In the genomic region with DNA sequence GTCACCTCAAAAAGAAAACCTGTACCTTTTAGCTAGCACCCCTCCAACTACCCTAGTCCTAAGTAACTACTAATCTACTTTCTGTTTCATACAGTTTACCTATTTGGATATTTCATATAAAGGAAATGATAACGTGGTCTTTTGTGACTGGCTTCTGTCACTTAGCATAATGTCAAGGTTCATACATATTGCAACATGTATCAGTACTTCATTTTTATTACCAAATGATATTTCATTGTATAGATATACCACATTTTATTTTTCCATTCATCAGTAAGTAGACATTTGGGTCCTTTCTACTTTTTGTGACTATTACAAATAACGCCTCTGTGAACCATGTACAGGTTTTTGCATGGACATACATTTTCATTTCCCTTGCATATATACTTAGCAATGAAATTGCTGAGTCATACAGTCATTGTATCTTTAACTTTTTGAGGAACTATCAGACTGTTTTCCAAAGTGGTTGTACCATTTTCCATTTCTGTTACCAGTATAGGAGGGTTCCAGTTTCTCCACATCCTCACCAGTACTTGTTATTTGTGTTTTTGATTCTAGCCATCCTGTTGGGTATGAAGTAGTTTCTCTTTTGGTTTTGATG, we compare ENCODE assay signal across 20 cellular contexts. TPM values are rescaled to one million over a fixed set of nuclear protein-coding genes. Genes with fewer than 3 reads are reported as not detected.
"Had no signal": no experiment of that assay in that cellular context is flagged by ENCODE, and none has a peak within 500 bp of the region (broad histone marks: within the 10 kb centered on the region; RNA-seq: fewer than 3 reads in every experiment).

No MANE protein-coding gene starts in this region.

- H3K4me3 ChIP-seq: gastroesophageal sphincter, hepatocyte, left ventricle myocardium inferior, neural progenitor cell, pancreas, thyroid gland, vagina had no signal

- H3K36me3 ChIP-seq: neural progenitor cell, pancreas, thyroid gland, vagina had no signal

- H3K9me3 ChIP-seq: gastroesophageal sphincter, pancreas, thyroid gland, vagina had no signal

- H3K9ac ChIP-seq: neural progenitor cell had no signal

- H3K4me1 ChIP-seq: neural progenitor cell had no signal

- H3K4me2 ChIP-seq: hepatocyte, neural progenitor cell had no signal

- H2AFZ ChIP-seq: hepatocyte, neural progenitor cell had no signal

- H3K27ac ChIP-seq: gastroesophageal sphincter, left ventricle myocardium inferior, neural progenitor cell, pancreas, thyroid gland, vagina had no signal

- H3K27me3 Mint-ChIP-seq: activated B cell treated with CpG ODN at 0.5 μM for 24 hours; activated CD4-positive, alpha-beta T cell treated with anti-CD3 and anti-CD28 coated beads, Interleukin-2, amount 10 ng/mL, durations not matched to agents 24 days and 14 days; activated naive CD8-positive, alpha-beta T cell had no signal

- H3K4me3 Mint-ChIP-seq: activated B cell treated with CpG ODN at 0.5 μM for 24 hours; activated CD4-positive, alpha-beta T cell treated with anti-CD3 and anti-CD28 coated beads, Interleukin-2, amount 10 ng/mL, durations not matched to agents 24 days and 14 days; activated naive CD8-positive, alpha-beta T cell; neural progenitor cell had no signal

- DNase-seq: activated B cell treated with CpG ODN at 0.5 μM for 24 hours; activated CD4-positive, alpha-beta T cell treated with anti-CD3 and anti-CD28 coated beads, Interleukin-2, amount 10 ng/mL, durations not matched to agents 24 days and 14 days; activated CD8-positive, alpha-beta memory T cell treated with anti-CD3 and anti-CD28 coated beads for 24 hours; activated effector memory CD4-positive, alpha-beta T cell treated with anti-CD3 and anti-CD28 coated beads, Interleukin-2, amount 50 U/mL, for 16 hours; anterior cingulate cortex; dermis blood vessel endothelial cell; kidney; left ventricle myocardium inferior; mesenchymal stem cell; pancreas; stimulated activated CD4-positive, alpha-beta T cell treated with anti-CD3 and anti-CD28 coated beads, Interleukin-4, amount 100 ng/mL, for 24 hours; T1000; thyroid gland had no signal

- ATAC-seq: gastroesophageal sphincter, pancreas had no signal

- H3K27me3 ChIP-seq: gastroesophageal sphincter, hepatocyte, neural progenitor cell, pancreas, thyroid gland, vagina had no signal

- H3K27ac Mint-ChIP-seq: activated B cell treated with CpG ODN at 0.5 μM for 24 hours; activated CD4-positive, alpha-beta T cell treated with anti-CD3 and anti-CD28 coated beads, Interleukin-2, amount 10 ng/mL, durations not matched to agents 24 days and 14 days; activated naive CD8-positive, alpha-beta T cell; neural progenitor cell had no signal

- H3K9me3 Mint-ChIP-seq: activated B cell treated with CpG ODN at 0.5 μM for 24 hours, neural progenitor cell had no signal

RNA-seq across cellular contexts. Expression of a gene that starts 30.7 kb away (rescaled TPM):
- total RNA-seq: activated B cell treated with CpG ODN at 0.5 μM for 24 hours; activated CD4-positive, alpha-beta T cell treated with anti-CD3 and anti-CD28 coated beads, Interleukin-2, amount 10 ng/mL, durations not matched to agents 24 days and 14 days; cerebellum; dermis blood vessel endothelial cell; epithelial cell of proximal tubule; gastroesophageal sphincter; hepatocyte; kidney; left ventricle myocardium inferior; pancreas; thyroid gland; vagina had no signal
- polyA plus RNA-seq: hepatocyte, pancreas had no signal
